ENCODE assay signal across 17 cellular contexts in genomic region chr10:5619366-5620211, GRCh38. TPM values are rescaled to one million over a fixed set of nuclear protein-coding genes. Genes with fewer than 3 reads are reported as not detected.
DNase-seq lines count a peak whose midpoint lies in the region; ATAC-seq, FAIRE-seq and TF ChIP-seq lines count a peak whose summit lies in the region.
"Had no signal": no experiment of that assay in that cellular context is flagged by ENCODE, and none has a peak within 500 bp of the region (broad histone marks: within the 10 kb centered on the region; RNA-seq: fewer than 3 reads in every experiment).

No MANE protein-coding gene starts in this region.

- DNase-seq in SJCRH30 (peak; percentile 41 to 62), choroid plexus epithelial cell (ENCODE audit: low read depth) (peak; percentile 48), HepG2 (ENCODE audit: low spot score) (no peak), suprapubic skin (ENCODE audit: low spot score in 2 of 2) (no peak), T-helper 2 cell (no peak), kidney tubule cell (ENCODE audit: low spot score) (no peak), GM12892 (ENCODE audit: insufficient read length) (no peak)
- DNase-seq: activated CD4-positive, alpha-beta T cell treated with anti-CD3 and anti-CD28 coated beads for 1 hour; activated naive CD4-positive, alpha-beta T cell treated with anti-CD3 and anti-CD28 coated beads, Interleukin-2, amount 50 U/mL, for 16 hours; CD4-positive, CD25-positive, alpha-beta regulatory T cell; EL; erythroblast; midbrain; NCI-H1694; NCI-H69 had no signal

- no peaks in the 10 kb centered on the region for H4K20me1 ChIP-seq in HepG2 (ENCODE audit: insufficient read depth, low read length)

- H3K27me3 ChIP-seq in SJCRH30 (no peaks in the 10 kb centered on the region), HepG2 (ENCODE audit: control insufficient read depth in 1 of 2, insufficient read depth in 2 of 2, low read length in 2 of 2) (no peaks in the 10 kb centered on the region), suprapubic skin (no peaks in the 10 kb centered on the region)
- H3K27me3 ChIP-seq: Peyer's patch had no signal

- BruUV-seq in HepG2 (replicated peaks; lab: Mats Ljungman, UMichigan) = no TSS peak

- WGBS in HepG2 (ENCODE audit: low lambda C conversion rate) = 60% methylated on average over 14 of the region's 16 CpGs
- 57% methylated on average over 15 of the region's 16 CpGs for WGBS in suprapubic skin

- peak overlapping the region; percentile 61 for H3K4me2 ChIP-seq in HepG2 (ENCODE audit: low read depth, low read length)

- no peaks in the 10 kb centered on the region for H3K36me3 ChIP-seq in SJCRH30
- no peaks in the 10 kb centered on the region for H3K36me3 ChIP-seq in HepG2 (replicated peaks in 1 of 2; ENCODE audit: control insufficient read depth in 1 of 2, insufficient read depth in 2 of 2, low read length in 2 of 2)
- no peaks in the 10 kb centered on the region for H3K36me3 ChIP-seq in suprapubic skin
- H3K36me3 ChIP-seq: Peyer's patch had no signal

- CTCF ChIA-PET in HepG2 (lab: Yijun Ruan, JAX; ENCODE audit: low intra/inter-chr PET ratio, low total read pairs) = no interaction called here

- H3K79me2 ChIP-seq in HepG2 (ENCODE audit: insufficient read depth, low read length) = no peaks in the 10 kb centered on the region

- POLR2A ChIA-PET in HepG2 (lab: Yijun Ruan, JAX) = interaction anchor here (0.9 kb wide), 1 partner anchor 71 kb away, joined by 3 read pairs; no protein-coding TSS in a partner anchor

- in situ Hi-C loops in HepG2 (cut with HindIII; ENCODE audit: extremely low pct_ligation_motif_present, low pct_unique_long_range_greater_than_20kb) = loop anchor here (5.0 to 25.0 kb wide), 2 partner anchors 177 to 807 kb away; no protein-coding TSS in a partner anchor

- FAIRE-seq in HepG2 (lab: Jason Lieb, UNC) (no peak), GM12892 (lab: Jason Lieb, UNC) (no peak)
- FAIRE-seq: colon had no signal

- TF ChIP-seq CTCF in choroid plexus epithelial cell (conservative IDR thresholded peaks at IDR 0.05; ENCODE audit: low read depth, low read length) (no peak), HepG2 (CRISPR knock-in tag; IDR thresholded peaks at IDR 0.05) (no peak), suprapubic skin (IDR thresholded peaks at IDR 0.05) (no peak)

- H3K4me3 ChIP-seq in SJCRH30 (no peak overlapping the region), choroid plexus epithelial cell (ENCODE audit: low read depth, low read length) (no peak overlapping the region), HepG2 (replicated peaks in 1 of 3; ENCODE audit: insufficient read depth in 1 of 3, low read depth in 2 of 3, low read length in 3 of 3) (peak overlapping the region in 1 of 3 experiments; percentile 21; a peak in 1 of 6 replicates), suprapubic skin (no peak overlapping the region)
- H3K4me3 ChIP-seq: Peyer's patch had no signal

- intact Hi-C loops in HepG2 (cut with micrococcal nuclease; ENCODE audit: unreplicated experiment) = loop anchor here (5.0 kb wide), 1 partner anchor 32 kb away; no protein-coding TSS in a partner anchor

- no peaks in the 10 kb centered on the region for H3K9me3 ChIP-seq in SJCRH30 (replicated peaks)
- H3K9me3 ChIP-seq in HepG2 (ENCODE audit: low read length) = no peaks in the 10 kb centered on the region
- H3K9me3 ChIP-seq in suprapubic skin = no peaks in the 10 kb centered on the region
- H3K9me3 ChIP-seq: Peyer's patch had no signal

- no peak overlapping the region for H3K9ac ChIP-seq in HepG2 (ENCODE audit: insufficient read depth, low read depth, low read length)

- TF ChIP-seq POLR2A in HepG2 (IDR thresholded peaks at IDR 0.05; ENCODE audit: insufficient read depth in 1 of 2, low read depth in 2 of 2, low read length in 2 of 2) (no peak), suprapubic skin (IDR thresholded peaks at IDR 0.05) (no peak), GM12892 (IDR thresholded peaks at IDR 0.05; ENCODE audit: low read depth, low read length) (no peak)

- TF ChIP-seq RAD21 in HepG2 (CRISPR knock-in tag; IDR thresholded peaks at IDR 0.05) = no peak

- TF ChIP-seq EP300 in HepG2 (IDR thresholded peaks at IDR 0.05; ENCODE audit: low read depth in 2 of 2, low read length in 2 of 2) = no peak
- TF ChIP-seq EP300 in HepG2 (CRISPR knock-in tag; IDR thresholded peaks at IDR 0.05; ENCODE audit: borderline replicate concordance) = no peak
- no peak for TF ChIP-seq EP300 in suprapubic skin (IDR thresholded peaks at IDR 0.05)

- H3K27ac ChIP-seq in SJCRH30 (peak overlapping the region; percentile 49), HepG2 (ENCODE audit: extremely low read length, insufficient read depth, low read length) (no peak overlapping the region), suprapubic skin (peak overlapping the region; percentile 71)
- H3K27ac ChIP-seq: Peyer's patch had no signal

- peak; percentile 65 for ATAC-seq in HepG2

- H2AFZ ChIP-seq in HepG2 (ENCODE audit: low read length) = no peak overlapping the region

- H3K4me1 ChIP-seq in SJCRH30 (peaks cover 51% of the 10 kb centered on the region), HepG2 (ENCODE audit: insufficient read depth, low read length) (peaks cover 61% of the 10 kb centered on the region), suprapubic skin (peaks cover 59% of the 10 kb centered on the region)

TF ChIP-seq in HepG2, 621 proteins besides CTCF, POLR2A, EP300 and RAD21 (continues in another document):
- no peak for TF ChIP-seq KLF16 (CRISPR knock-in tag; IDR thresholded peaks at IDR 0.05)
- no peak for TF ChIP-seq ZNF124 (CRISPR knock-in tag; IDR thresholded peaks at IDR 0.05)
- no peak for TF ChIP-seq MAZ (IDR thresholded peaks at IDR 0.05; ENCODE audit: borderline replicate concordance, low read depth, low read length)
- no peak for TF ChIP-seq MAZ (CRISPR knock-in tag; IDR thresholded peaks at IDR 0.05; ENCODE audit: low read depth)
- 0 out of 2 replicates have a peak, but pooled peaks have one; percentile 38 for TF ChIP-seq SMAD1 (CRISPR knock-in tag; IDR thresholded peaks at IDR 0.05; ENCODE audit: borderline replicate concordance, low read depth)
- no peak for TF ChIP-seq NAIF1 (CRISPR knock-in tag; IDR thresholded peaks at IDR 0.05; ENCODE audit: borderline replicate concordance)
- no peak for TF ChIP-seq TFAP4 (IDR thresholded peaks at IDR 0.05; ENCODE audit: borderline replicate concordance, low read depth)
- no peak for TF ChIP-seq ERF (CRISPR knock-in tag; IDR thresholded peaks at IDR 0.05)

RNA-seq across cellular contexts. Expression of gene ASB13, which starts 46.8 kb away (rescaled TPM):
- 1.2 and 1.3 TPM in 2 replicates for total RNA-seq in SJCRH30 (2014; rRNA removed; shearing (Covaris generic))
- total RNA-seq in HepG2 (2016; rRNA removed; fragmentation: Illumina TruSeq; extraction: Trizol) (15.4 and 17.5 TPM in 2 replicates), suprapubic skin (10 to 100 TPM; 11.6 to 18.6 (median 16.5) TPM)
- 3.3 and 4.7 TPM in 2 replicates for total RNA-seq in HepG2 (2016; cell fraction: cytosol; rRNA removed; fragmentation: Illumina TruSeq; extraction: Trizol; ENCODE audit: low read depth)
- total RNA-seq in HepG2 (2016; cell fraction: insoluble cytoplasmic fraction; rRNA removed; fragmentation: Illumina TruSeq; extraction: Trizol) = 15.6 and 18.5 TPM in 2 replicates
- total RNA-seq in HepG2 (2016; cell fraction: membrane; rRNA removed; fragmentation: Illumina TruSeq; extraction: Trizol) = 14.1 and 16.1 TPM in 2 replicates
- 7.1 and 7.5 TPM in 2 replicates for total RNA-seq in HepG2 (2016; cell fraction: nucleus; rRNA removed; fragmentation: Illumina TruSeq; extraction: Trizol)
- polyA plus RNA-seq in HepG2 (2011; rRNA removed) = 9.3 and 12.7 TPM in 2 replicates
- 12.4 and 12.5 TPM in 2 replicates for polyA plus RNA-seq in HepG2 (2011; cell fraction: cytosol; rRNA removed)
- 7.4 and 9.5 TPM in 2 replicates for polyA plus RNA-seq in HepG2 (2011; cell fraction: nucleus; rRNA removed)
- polyA plus RNA-seq in HepG2 (2012) = 12.8 and 15.5 TPM in 2 replicates
- 4.6 and 4.7 TPM in 2 replicates for polyA plus RNA-seq in HepG2 (2016; cell fraction: cytosol; fragmentation: Illumina TruSeq; extraction: Trizol; ENCODE audit: low read depth)
- polyA plus RNA-seq in HepG2 (2016; cell fraction: insoluble cytoplasmic fraction; fragmentation: Illumina TruSeq; extraction: Trizol; ENCODE audit: low read depth) = 12.6 and 16.4 TPM in 2 replicates
- 10.4 and 12.4 TPM in 2 replicates for polyA plus RNA-seq in HepG2 (2016; cell fraction: membrane; fragmentation: Illumina TruSeq; extraction: Trizol; ENCODE audit: low read depth)
- polyA plus RNA-seq in HepG2 (2016; cell fraction: nucleus; fragmentation: Illumina TruSeq; extraction: Trizol; ENCODE audit: insufficient read depth, low read depth) = 12.4 and 14.5 TPM in 2 replicates
- polyA minus RNA-seq in HepG2 (2011; rRNA and poly(A)+ RNA removed; ENCODE audit: low replicate concordance) = 31.7 and 36.4 TPM in 2 replicates
- polyA minus RNA-seq in HepG2 (2011; cell fraction: cytosol; rRNA and poly(A)+ RNA removed) = 10.6 and 14.5 TPM in 2 replicates
- polyA minus RNA-seq in HepG2 (2011; cell fraction: nucleus; rRNA and poly(A)+ RNA removed) = 5.5 and 7.7 TPM in 2 replicates
- 0.53 TPM for polyA plus RNA-seq in GM12892 (2012; ENCODE audit: missing spikeins)

Comparison
In these comparisons a context has a peak if more than half of its experiments do, and no peak if none do; other contexts are left out.
1. DNase-seq: peak in SJCRH30 (2 of 2) and choroid plexus epithelial cell (single experiment); none in HepG2 (single experiment), suprapubic skin (0 of 2), T-helper 2 cell (0 of 5), kidney tubule cell (single experiment) and GM12892 (single experiment).